Comparison of ENCODE assay signal across 29 cellular contexts in genomic region chr7:137741443-137741842, GRCh38.
"Had no signal": no experiment of that assay in that cellular context is flagged by ENCODE, and none has a peak within 500 bp of the region (broad histone marks: within the 10 kb centered on the region; RNA-seq: fewer than 3 reads in every experiment).

No MANE protein-coding gene starts in this region.

- H3K27ac ChIP-seq: adrenal gland, body of pancreas, esophagus muscularis mucosa, foreskin keratinocyte, gastrocnemius medialis, heart left ventricle had no signal

- DNase-seq: activated CD4-positive, alpha-beta memory T cell treated with anti-CD3 and anti-CD28 coated beads for 36 hours; activated CD4-positive, alpha-beta T cell treated with anti-CD3 and anti-CD28 coated beads for 36 hours; activated CD4-positive, alpha-beta T cell treated with anti-CD3 and anti-CD28 coated beads, Interleukin-2, amount 10 ng/mL, durations not matched to agents 24 days and 14 days; activated CD4-positive, CD25-positive, alpha-beta regulatory T cell; activated CD4-positive, CD25-positive, alpha-beta regulatory T cell treated with anti-CD3 and anti-CD28 coated beads, Interleukin-2, amount 50 U/mL, for 72 hours; activated CD8-positive, alpha-beta memory T cell treated with anti-CD3 and anti-CD28 coated beads, Interleukin-2, amount 10 ng/mL, durations not matched to agents 7 days and 5 days; activated CD8-positive, alpha-beta memory T cell treated with anti-CD3 and anti-CD28 coated beads, Interleukin-2, amount 50 U/mL, for 4 hours; activated CD8-positive, alpha-beta T cell treated with anti-CD3 and anti-CD28 coated beads, Interleukin-2, amount 10 ng/mL, durations not matched to agents 7 days and 5 days; activated effector memory CD4-positive, alpha-beta T cell treated with anti-CD3 and anti-CD28 coated beads, Interleukin-2, amount 50 U/mL, for 16 hours; activated naive CD4-positive, alpha-beta T cell treated with anti-CD3 and anti-CD28 coated beads for 36 hours; activated naive CD8-positive, alpha-beta T cell treated with anti-CD3 and anti-CD28 coated beads for 36 hours; activated naive CD8-positive, alpha-beta T cell treated with anti-CD3 and anti-CD28 coated beads, Interleukin-2, amount 50 U/mL, for 24 hours; activated T-cell treated with anti-CD3 and anti-CD28 coated beads, Interleukin-2, amount 50 U/mL, for 1 hour; activated T-cell treated with anti-CD3 and anti-CD28 coated beads, Interleukin-2, amount 50 U/mL, for 48 hours; adrenal gland; amygdala; aorta; body of pancreas; cortex of kidney; dermis blood vessel endothelial cell; effector CD4-positive, alpha-beta T cell; effector memory CD8-positive, alpha-beta T cell; erythroblast; foreskin keratinocyte; gastrocnemius medialis; glutamatergic neuron; heart left ventricle had no signal

- ATAC-seq: activated CD4-positive, alpha-beta T cell treated with anti-CD3 and anti-CD28 coated beads for 36 hours; activated CD8-positive, alpha-beta memory T cell treated with anti-CD3 and anti-CD28 coated beads, Interleukin-2, amount 10 ng/mL, durations not matched to agents 7 days and 5 days; activated CD8-positive, alpha-beta T cell treated with anti-CD3 and anti-CD28 coated beads, Interleukin-2, amount 10 ng/mL, durations not matched to agents 7 days and 5 days; activated naive CD8-positive, alpha-beta T cell treated with anti-CD3 and anti-CD28 coated beads, Interleukin-2, amount 50 U/mL, for 24 hours; body of pancreas; effector memory CD8-positive, alpha-beta T cell; foreskin keratinocyte; gastrocnemius medialis; heart left ventricle had no signal

- H3K4me3 ChIP-seq: adrenal gland, body of pancreas, esophagus muscularis mucosa, gastrocnemius medialis, heart left ventricle had no signal

- H3K36me3 ChIP-seq: adrenal gland, esophagus muscularis mucosa, gastrocnemius medialis, heart left ventricle had no signal

- H3K9me3 ChIP-seq: adrenal gland, body of pancreas, esophagus muscularis mucosa, gastrocnemius medialis had no signal

- H3K27me3 ChIP-seq: adrenal gland, body of pancreas, esophagus muscularis mucosa, foreskin keratinocyte, gastrocnemius medialis, heart left ventricle had no signal

- FAIRE-seq: colon had no signal

- H3K4me1 ChIP-seq: adrenal gland, body of pancreas, esophagus muscularis mucosa, foreskin keratinocyte, gastrocnemius medialis, heart left ventricle had no signal
